Comparison of ENCODE assay signal across 7 cellular contexts in genomic region chrX:106862972-106863688, GRCh38. TPM values are rescaled to one million over a fixed set of nuclear protein-coding genes. Genes with fewer than 3 reads are reported as not detected.
DNase-seq lines count a peak whose midpoint lies in the region; ATAC-seq and TF ChIP-seq lines count a peak whose summit lies in the region.

No MANE protein-coding gene starts in this region.

- ATAC-seq in GM21526 (IDR thresholded peaks at IDR 0.05; ENCODE audit: low FRiP score, unreplicated experiment) (peak; percentile 69), upper lobe of right lung (no peak), HG02970 (IDR thresholded peaks at IDR 0.05; ENCODE audit: low FRiP score, unreplicated experiment) (no peak), HG03457 (IDR thresholded peaks at IDR 0.05; ENCODE audit: unreplicated experiment) (no peak)

- intact Hi-C loops in upper lobe of right lung (cut with DNase I): no loop called here

- TF ChIP-seq POLR2A in erythroblast (IDR thresholded peaks at IDR 0.05; ENCODE audit: low read length): no peak

- H3F3A ChIP-seq in OCI-LY1 (ENCODE audit: insufficient read depth, low read length): no peaks in the 10 kb centered on the region

- no peaks in the 10 kb centered on the region for H3K9me2 ChIP-seq in OCI-LY1 (ENCODE audit: low read depth, low read length)

- H3K27ac ChIP-seq in OCI-LY1 (ENCODE audit: low read depth, low read length, poor library complexity, severe bottlenecking): no peak overlapping the region
- no peak overlapping the region for H3K27ac ChIP-seq in upper lobe of right lung

- H3K4me2 ChIP-seq in OCI-LY1 (ENCODE audit: low read length): no peak overlapping the region

- H3K27me3 ChIP-seq in OCI-LY1 (ENCODE audit: insufficient read depth, low read length) (no peaks in the 10 kb centered on the region), upper lobe of right lung (no peaks in the 10 kb centered on the region)

- DNase-seq in GM12865 (ENCODE audit: low read depth): peak; percentile 28
- peak; percentile 2 to 10 for DNase-seq in erythroblast (lab: John Stamatoyannopoulos, UW)
- DNase-seq in upper lobe of right lung: no peak

- TF ChIP-seq CTCF in GM12865 (IDR thresholded peaks at IDR 0.05; ENCODE audit: insufficient read depth, low read depth, low read length, missing control alignments) (peak; percentile 50), OCI-LY1 (IDR thresholded peaks at IDR 0.05; ENCODE audit: low read length) (peak; percentile 45; the same call in 1 of the 2 replicates), upper lobe of right lung (IDR thresholded peaks at IDR 0.05) (peak; percentile 13)

- H3K9me3 ChIP-seq in OCI-LY1 (ENCODE audit: low read length) (no peaks in the 10 kb centered on the region), upper lobe of right lung (no peaks in the 10 kb centered on the region)

- H3K36me3 ChIP-seq in OCI-LY1 (ENCODE audit: insufficient read depth, low read length) (no peaks in the 10 kb centered on the region), upper lobe of right lung (no peaks in the 10 kb centered on the region)

- H2AFZ ChIP-seq in OCI-LY1 (ENCODE audit: low read length): no peak overlapping the region

- no peaks in the 10 kb centered on the region for H3K79me2 ChIP-seq in OCI-LY1 (ENCODE audit: insufficient read depth, low read length)

- H3K9ac ChIP-seq in OCI-LY1 (ENCODE audit: low read length): no peak overlapping the region

- H4K20me1 ChIP-seq in OCI-LY1 (ENCODE audit: insufficient read depth, low read length): no peaks in the 10 kb centered on the region

- H3K4me3 ChIP-seq in GM12865 (ENCODE audit: low read depth, low read length): no peak overlapping the region
- no peak overlapping the region for H3K4me3 ChIP-seq in OCI-LY1 (ENCODE audit: low read depth, low read length, poor library complexity, severe bottlenecking)
- no peak overlapping the region for H3K4me3 ChIP-seq in upper lobe of right lung

- no peaks in the 10 kb centered on the region for H3K4me1 ChIP-seq in OCI-LY1 (ENCODE audit: insufficient read depth, low read length, severe bottlenecking)
- no peaks in the 10 kb centered on the region for H3K4me1 ChIP-seq in upper lobe of right lung

RNA-seq across cellular contexts. Expression of gene RIPPLY1, which starts 40.0 kb away (rescaled TPM):
- not detected for total RNA-seq in upper lobe of right lung

RNA-seq across cellular contexts. Expression of gene CLDN2, which starts 57.1 kb away (rescaled TPM):
- total RNA-seq in upper lobe of right lung: 0.61 TPM
